ENCODE assay signal across 10 cellular contexts in the genomic region with DNA sequence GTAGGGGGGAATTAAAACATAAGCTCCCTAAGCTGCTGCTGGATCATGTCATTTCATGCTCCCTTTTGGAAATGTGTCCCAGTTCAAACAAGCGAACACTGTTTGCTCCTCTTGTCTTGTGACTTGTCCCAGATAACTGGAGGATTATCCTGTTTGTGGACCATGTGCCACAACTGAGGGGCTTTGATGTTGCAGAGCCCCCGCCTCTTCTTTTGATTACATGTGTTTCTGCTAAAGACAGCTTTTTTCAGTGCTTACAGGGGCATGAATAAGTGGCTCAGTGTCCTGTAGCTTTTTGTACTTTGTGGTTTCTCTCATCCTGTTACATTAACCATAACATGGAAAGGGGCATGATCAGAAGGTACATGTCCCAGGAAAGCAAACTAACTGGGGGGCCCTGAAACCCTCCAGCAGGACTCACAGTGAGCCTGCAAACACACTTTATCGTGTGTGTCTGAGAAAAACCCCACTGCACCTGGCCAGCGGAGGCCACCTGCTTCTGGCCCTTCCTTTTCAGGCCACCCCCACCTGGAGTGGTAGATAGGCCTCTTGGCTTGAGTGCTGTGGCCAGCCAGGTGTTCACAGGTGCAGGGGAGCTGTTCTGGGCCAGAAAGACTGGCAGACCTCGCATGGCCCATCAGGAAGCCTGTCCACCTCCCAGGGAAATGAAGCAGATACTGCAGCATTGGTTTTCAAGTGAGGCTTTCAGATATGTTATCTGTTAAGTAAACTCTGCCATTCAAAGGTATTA.
DNase-seq lines count a peak whose midpoint lies in the region; ATAC-seq and TF ChIP-seq lines count a peak whose summit lies in the region.
"Had no signal": no experiment of that assay in that cellular context is flagged by ENCODE, and none has a peak within 500 bp of the region (broad histone marks: within the 10 kb centered on the region; RNA-seq: fewer than 3 reads in every experiment).

No MANE protein-coding gene starts in this region.

- peak; percentile 70 for DNase-seq in RPMI8226
- DNase-seq in left lobe of liver (ENCODE audit: low spot score), result no peak
- no peak for DNase-seq in suprapubic skin (ENCODE audit: low spot score in 2 of 2)
- DNase-seq in T1000 (lab: John Stamatoyannopoulos, UW), result no peak
- DNase-seq in AG08395 (ENCODE audit: low spot score), result no peak
- no peak for DNase-seq in EL
- no peak for DNase-seq in AG20443 (ENCODE audit: low spot score)
- DNase-seq: activated naive CD8-positive, alpha-beta T cell treated with anti-CD3 and anti-CD28 coated beads, Interleukin-2, amount 10 ng/mL, durations not matched to agents 7 days and 5 days; GDM1 had no signal

- H3K36me3 ChIP-seq in Loucy (ENCODE audit: insufficient read depth, low read length) (no peaks in the 10 kb centered on the region), suprapubic skin (peaks cover 9% of the 10 kb centered on the region)

- H3K9me3 ChIP-seq in Loucy (ENCODE audit: insufficient read depth, low read depth, low read length) (no peaks in the 10 kb centered on the region), suprapubic skin (no peaks in the 10 kb centered on the region)

- H3K4me3 ChIP-seq in Loucy (ENCODE audit: low read length, poor library complexity, severe bottlenecking) (peak overlapping the region; percentile 19), suprapubic skin (no peak overlapping the region)

- H3F3A ChIP-seq in Loucy (ENCODE audit: low read depth), result no peaks in the 10 kb centered on the region

- peak overlapping the region; percentile 48 for H3K9ac ChIP-seq in Loucy (ENCODE audit: low read depth, low read length, poor library complexity, severe bottlenecking)

- 83% methylated on average over 4 of the region's 5 CpGs for WGBS in suprapubic skin

- no peak overlapping the region for H2AFZ ChIP-seq in Loucy (ENCODE audit: low read length)

- peak overlapping the region; percentile 78 for H3K27ac ChIP-seq in suprapubic skin

- TF ChIP-seq CTCF in Loucy (conservative IDR thresholded peaks at IDR 0.05; ENCODE audit: low read length) (no peak), suprapubic skin (IDR thresholded peaks at IDR 0.05) (no peak)

- no peak for TF ChIP-seq POLR2A in suprapubic skin (IDR thresholded peaks at IDR 0.05)

- peaks cover 24% of the 10 kb centered on the region for H3K4me1 ChIP-seq in Loucy (ENCODE audit: insufficient read depth, low read length, poor library complexity, severe bottlenecking)
- peaks cover 76% of the 10 kb centered on the region for H3K4me1 ChIP-seq in suprapubic skin

- peak overlapping the region; percentile 62 for H3K4me2 ChIP-seq in Loucy (ENCODE audit: low read depth, low read length, poor library complexity, severe bottlenecking)

- no peak for TF ChIP-seq EP300 in suprapubic skin (IDR thresholded peaks at IDR 0.05)

- no peaks in the 10 kb centered on the region for H3K9me2 ChIP-seq in Loucy (replicated peaks; ENCODE audit: low read depth, low read length)

- no peaks in the 10 kb centered on the region for H3K79me2 ChIP-seq in Loucy (ENCODE audit: insufficient read depth, low read length)

- ATAC-seq in left lobe of liver, result peak; percentile 9

- no peaks in the 10 kb centered on the region for H4K20me1 ChIP-seq in Loucy (ENCODE audit: insufficient read depth, low read length, poor library complexity, severe bottlenecking)

- H3K27me3 ChIP-seq in Loucy (ENCODE audit: insufficient read depth, low read length, poor library complexity, severe bottlenecking), result no peaks in the 10 kb centered on the region
- no peaks in the 10 kb centered on the region for H3K27me3 ChIP-seq in suprapubic skin
